In genomic region chr4:168794092-168794707, GRCh38 we compare ENCODE assay signal across 16 cellular contexts.
DNase-seq lines count a peak whose midpoint lies in the region; ATAC-seq and TF ChIP-seq lines count a peak whose summit lies in the region.
"Had no signal": no experiment of that assay in that cellular context is flagged by ENCODE, and none has a peak within 500 bp of the region (broad histone marks: within the 10 kb centered on the region; RNA-seq: fewer than 3 reads in every experiment).

No MANE protein-coding gene starts in this region.

- H3K27me3 Mint-ChIP-seq in dendritic cell treated with granulocyte-macrophage colony-stimulating factor and Interleukin-4, amounts not matched to agents 40 ng/mL and 50 ng/mL, for 4 days = no peaks in the 10 kb centered on the region
- H3K27me3 Mint-ChIP-seq in endothelial cell (ENCODE audit: unreplicated experiment) = peaks cover 3% of the 10 kb centered on the region

- peaks cover 9% of the 10 kb centered on the region for H3K9me3 Mint-ChIP-seq in dendritic cell treated with granulocyte-macrophage colony-stimulating factor and Interleukin-4, amounts not matched to agents 40 ng/mL and 50 ng/mL, for 4 days
- H3K9me3 Mint-ChIP-seq in endothelial cell (ENCODE audit: unreplicated experiment) = no peaks in the 10 kb centered on the region

- no peak overlapping the region for H3K4me3 ChIP-seq in right cardiac atrium (ENCODE audit: low read length)
- H3K4me3 ChIP-seq in osteoblast (ENCODE audit: insufficient read depth, low read length) = no peak overlapping the region
- no peak overlapping the region for H3K4me3 ChIP-seq in lower leg skin (ENCODE audit: low read depth, poor library complexity, severe bottlenecking)

- intact Hi-C loops in right cardiac atrium (cut with DNase I) (no loop called here), cardiac septum (cut with DNase I) (no loop called here), lower leg skin (cut with DNase I; ENCODE audit: low total_unique reads) (no loop called here)
- intact Hi-C loops in dendritic cell treated with granulocyte-macrophage colony-stimulating factor and Interleukin-4, amounts not matched to agents 40 ng/mL and 50 ng/mL, for 4 days (cut with micrococcal nuclease) = no loop called here

- H3K27ac Mint-ChIP-seq in dendritic cell treated with granulocyte-macrophage colony-stimulating factor and Interleukin-4, amounts not matched to agents 40 ng/mL and 50 ng/mL, for 4 days = peak overlapping the region; percentile 40
- no peak overlapping the region for H3K27ac Mint-ChIP-seq in endothelial cell (ENCODE audit: unreplicated experiment)

- H3K36me3 ChIP-seq in osteoblast (ENCODE audit: insufficient read depth, low read length) = no peaks in the 10 kb centered on the region

- H3K4me1 ChIP-seq in right cardiac atrium (ENCODE audit: control insufficient read depth, insufficient read depth, low read length) = peaks cover 3% of the 10 kb centered on the region
- H3K4me1 ChIP-seq in osteoblast (ENCODE audit: insufficient read depth, low read length) = peaks cover 42% of the 10 kb centered on the region

- peaks cover 9% of the 10 kb centered on the region for H3K79me2 ChIP-seq in osteoblast (ENCODE audit: insufficient read depth, low read length)

- TF ChIP-seq POLR2A in lower leg skin (IDR thresholded peaks at IDR 0.05) = no peak

- H3K27ac ChIP-seq in right cardiac atrium (ENCODE audit: low read length) (peak overlapping the region; percentile 8), osteoblast (ENCODE audit: low read depth, low read length) (peak overlapping the region; percentile 93)
- H3K27ac ChIP-seq: KMS-11 had no signal

- no peak overlapping the region for H3K4me3 Mint-ChIP-seq in dendritic cell treated with granulocyte-macrophage colony-stimulating factor and Interleukin-4, amounts not matched to agents 40 ng/mL and 50 ng/mL, for 4 days
- no peak overlapping the region for H3K4me3 Mint-ChIP-seq in endothelial cell (ENCODE audit: unreplicated experiment)

- H3K9me3 ChIP-seq in right cardiac atrium (ENCODE audit: control insufficient read depth, low read length) (no peaks in the 10 kb centered on the region), osteoblast (ENCODE audit: low read depth, low read length) (no peaks in the 10 kb centered on the region)

- peaks cover 57% of the 10 kb centered on the region for H3K4me1 Mint-ChIP-seq in dendritic cell treated with granulocyte-macrophage colony-stimulating factor and Interleukin-4, amounts not matched to agents 40 ng/mL and 50 ng/mL, for 4 days (ENCODE audit: low read depth)
- H3K4me1 Mint-ChIP-seq in endothelial cell (ENCODE audit: unreplicated experiment) = no peaks in the 10 kb centered on the region

- H3K27me3 ChIP-seq in right cardiac atrium (ENCODE audit: control insufficient read depth, insufficient read depth) = no peaks in the 10 kb centered on the region
- no peaks in the 10 kb centered on the region for H3K27me3 ChIP-seq in osteoblast (ENCODE audit: insufficient read depth, low read length)

- H3K36me3 Mint-ChIP-seq in dendritic cell treated with granulocyte-macrophage colony-stimulating factor and Interleukin-4, amounts not matched to agents 40 ng/mL and 50 ng/mL, for 4 days (ENCODE audit: low read depth) = peaks cover 8% of the 10 kb centered on the region
- H3K36me3 Mint-ChIP-seq in endothelial cell (ENCODE audit: low read depth, unreplicated experiment) = no peaks in the 10 kb centered on the region

- no peak overlapping the region for H3K4me2 ChIP-seq in osteoblast (ENCODE audit: insufficient read depth, low read length)
- H3K4me2 ChIP-seq: KMS-11 had no signal

- H4K20me1 ChIP-seq in osteoblast (ENCODE audit: insufficient read depth, low read length) = no peaks in the 10 kb centered on the region

- WGBS in right cardiac atrium = 96% methylated on average over 20 of the region's 20 CpGs
- WGBS in lower leg skin, 2 donors = 85% methylated on average over 20 of the region's 20 CpGs

- TF ChIP-seq CTCF in osteoblast (IDR thresholded peaks at IDR 0.05; ENCODE audit: extremely low read depth, low read depth, low read length) (no peak), lower leg skin (IDR thresholded peaks at IDR 0.05) (no peak), endothelial cell (IDR thresholded peaks at IDR 0.05; ENCODE audit: unreplicated experiment) (no peak)

- DNase-seq in right cardiac atrium = peak in 2 of 3 donors; percentile 21 to 36
- DNase-seq in cardiac septum (ENCODE audit: low spot score) = no peak
- DNase-seq in osteoblast (ENCODE audit: insufficient read length, low spot score, missing footprints) = no peak
- no peak for DNase-seq in lower leg skin (ENCODE audit: low spot score in 2 of 2)
- no peak for DNase-seq in endothelial cell (ENCODE audit: low spot score)
- no peak for DNase-seq in MV-4-11 (lab: John Stamatoyannopoulos, UW)
- DNase-seq: COR-L47, GF-D8, GOT3, NCI-H1105, NCI-H1694 treated with DMSO at 0.1 percent for 48 hours, NCI-H2107, NCI-H345, NCI-H526 treated with DMSO at 0.1 percent for 48 hours had no signal

- no peak overlapping the region for H2AFZ ChIP-seq in osteoblast (ENCODE audit: low read length)

- ATAC-seq in right cardiac atrium = no peak

Comparison
In these comparisons a context has a peak if more than half of its experiments do, and no peak if none do; other contexts are left out.
1. DNase-seq: peak in right cardiac atrium (2 of 3); none in cardiac septum (single experiment), osteoblast (single experiment), lower leg skin (0 of 2), endothelial cell (single experiment) and MV-4-11 (single experiment).